Comparison of ENCODE assay signal across 10 cellular contexts in the genomic region with DNA sequence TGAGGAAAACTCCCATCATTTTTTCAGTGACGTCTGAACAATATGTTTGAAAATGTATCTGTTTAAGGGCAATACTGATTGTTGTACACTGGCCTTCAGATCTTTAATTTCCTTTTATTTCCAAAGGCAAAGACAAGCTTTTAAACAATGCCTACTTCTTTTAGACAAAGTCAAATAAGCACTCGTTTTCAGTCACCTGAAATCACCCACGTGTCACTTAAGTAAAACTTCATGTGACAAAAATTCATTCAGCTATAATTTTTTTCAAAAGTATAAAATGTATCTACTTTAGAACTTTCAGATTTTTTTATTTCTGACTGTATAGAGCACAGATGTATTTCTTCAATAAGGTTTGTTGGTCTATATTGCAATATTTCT.
DNase-seq lines count a peak whose midpoint lies in the region; ATAC-seq and TF ChIP-seq lines count a peak whose summit lies in the region.
"Had no signal": no experiment of that assay in that cellular context is flagged by ENCODE, and none has a peak within 500 bp of the region (broad histone marks: within the 10 kb centered on the region; RNA-seq: fewer than 3 reads in every experiment).

No MANE protein-coding gene starts in this region.

- no peaks in the 10 kb centered on the region for H3K36me3 Mint-ChIP-seq in mesothelial cell of epicardium
- no peaks in the 10 kb centered on the region for H3K36me3 Mint-ChIP-seq in activated T-cell treated with anti-CD3 and anti-CD28 coated beads, Interleukin-2, amount 50 U/mL, for 4 hours (ENCODE audit: insufficient read depth)

- H3K27me3 ChIP-seq in heart right ventricle = peaks cover 0 to 13% (median 0%) of the 10 kb centered on the region in 7 donors
- no peaks in the 10 kb centered on the region for H3K27me3 ChIP-seq in upper lobe of right lung
- H3K27me3 ChIP-seq in upper lobe of left lung = peaks cover 0 to 12% (median 3%) of the 10 kb centered on the region in 4 donors

- no peak for DNase-seq in heart right ventricle
- no peak for DNase-seq in cardiac septum (ENCODE audit: low spot score)
- DNase-seq in caudate nucleus (lab: John Stamatoyannopoulos, UW) = no peak
- no peak for DNase-seq in mesothelial cell of epicardium (ENCODE audit: low spot score in 2 of 2, unreplicated experiment in 2 of 2)
- no peak for DNase-seq in upper lobe of right lung
- DNase-seq in activated T-cell treated with anti-CD3 and anti-CD28 coated beads, Interleukin-2, amount 50 U/mL, for 4 hours = no peak
- no peak for DNase-seq in activated effector memory CD4-positive, alpha-beta T cell treated with Interleukin-2 at 50 U/mL for 16 hours
- DNase-seq in upper lobe of left lung = no peak
- DNase-seq: T-helper 1 cell had no signal

- H3K36me3 ChIP-seq in heart right ventricle (no peaks in the 10 kb centered on the region), upper lobe of right lung (no peaks in the 10 kb centered on the region), upper lobe of left lung (no peaks in the 10 kb centered on the region)

- H3K9me3 ChIP-seq in heart right ventricle (no peaks in the 10 kb centered on the region), upper lobe of right lung (no peaks in the 10 kb centered on the region), upper lobe of left lung (no peaks in the 10 kb centered on the region)

- peaks cover 0 to 68% (median 46%) of the 10 kb centered on the region in 9 donors for H3K4me1 ChIP-seq in heart right ventricle
- no peaks in the 10 kb centered on the region for H3K4me1 ChIP-seq in upper lobe of right lung
- peaks cover 3 to 28% (median 11%) of the 10 kb centered on the region in 4 donors for H3K4me1 ChIP-seq in upper lobe of left lung

- peaks cover 31% of the 10 kb centered on the region for H3K4me1 Mint-ChIP-seq in mesothelial cell of epicardium
- peaks cover 7% of the 10 kb centered on the region for H3K4me1 Mint-ChIP-seq in activated T-cell treated with anti-CD3 and anti-CD28 coated beads, Interleukin-2, amount 50 U/mL, for 4 hours (ENCODE audit: low read depth)

- peak overlapping the region; percentile 70 to 96 (median 90) for H3K27ac ChIP-seq in heart right ventricle
- H3K27ac ChIP-seq in caudate nucleus (ENCODE audit: low read depth, low read length) = peak overlapping the region; percentile 83
- peak overlapping the region; percentile 28 for H3K27ac ChIP-seq in upper lobe of right lung
- H3K27ac ChIP-seq in upper lobe of left lung = peak overlapping the region in 1 of 4 donors; percentile 20
- H3K27ac ChIP-seq: parathyroid adenoma had no signal

- WGBS in heart right ventricle, 2 donors = 17 to 27% methylated on average over 3 of the region's 3 CpGs
- WGBS in upper lobe of left lung, 2 donors = 56 to 72% methylated on average over 3 of the region's 3 CpGs

- peak overlapping the region; percentile 69 for H3K27ac Mint-ChIP-seq in mesothelial cell of epicardium

- no peak for TF ChIP-seq POLR2A in upper lobe of left lung (IDR thresholded peaks at IDR 0.05)

- TF ChIP-seq CTCF in heart right ventricle (IDR thresholded peaks at IDR 0.05) (no peak), mesothelial cell of epicardium (IDR thresholded peaks at IDR 0.05; ENCODE audit: unreplicated experiment) (no peak), upper lobe of right lung (IDR thresholded peaks at IDR 0.05) (no peak), upper lobe of left lung (IDR thresholded peaks at IDR 0.05) (no peak)

- ATAC-seq in heart right ventricle (no peak), upper lobe of right lung (no peak), upper lobe of left lung (ENCODE audit: low FRiP score in 2 of 2) (no peak)
- ATAC-seq in activated T-cell treated with anti-CD3 and anti-CD28 coated beads, Interleukin-2, amount 50 U/mL, for 4 hours = no peak

- no peaks in the 10 kb centered on the region for H3K27me3 Mint-ChIP-seq in mesothelial cell of epicardium (ENCODE audit: low read depth)
- peaks cover 57% of the 10 kb centered on the region for H3K27me3 Mint-ChIP-seq in activated T-cell treated with anti-CD3 and anti-CD28 coated beads, Interleukin-2, amount 50 U/mL, for 4 hours (ENCODE audit: low read depth)

- H3K9me3 Mint-ChIP-seq in mesothelial cell of epicardium = no peaks in the 10 kb centered on the region
- no peaks in the 10 kb centered on the region for H3K9me3 Mint-ChIP-seq in activated T-cell treated with anti-CD3 and anti-CD28 coated beads, Interleukin-2, amount 50 U/mL, for 4 hours

- H3K4me3 ChIP-seq in heart right ventricle = peak overlapping the region in 9 of 10 donors; percentile 60 to 77 (median 72)
- no peak overlapping the region for H3K4me3 ChIP-seq in upper lobe of right lung
- H3K4me3 ChIP-seq in upper lobe of left lung = peak overlapping the region in 1 of 4 donors; percentile 55

- no peak for TF ChIP-seq EP300 in upper lobe of left lung (IDR thresholded peaks at IDR 0.05)

- no peak overlapping the region for H3K4me3 Mint-ChIP-seq in mesothelial cell of epicardium
- no peak overlapping the region for H3K4me3 Mint-ChIP-seq in activated T-cell treated with anti-CD3 and anti-CD28 coated beads, Interleukin-2, amount 50 U/mL, for 4 hours

- intact Hi-C loops in heart right ventricle (cut with DNase I) = loop anchor here in 4 of 10 donors (5.0 to 10.0 kb wide), 5 partner anchors 34 to 467 kb away; partner anchors contain the start of gene DST (in 1 of the 4)
- intact Hi-C loops in cardiac septum (cut with DNase I) = loop anchor here (5.0 kb wide), 2 partner anchors 34 to 129 kb away; no protein-coding TSS in a partner anchor
- intact Hi-C loops in upper lobe of right lung (cut with DNase I) = no loop called here
